23 cellular contexts compared by ENCODE assay signal in the genomic region with DNA sequence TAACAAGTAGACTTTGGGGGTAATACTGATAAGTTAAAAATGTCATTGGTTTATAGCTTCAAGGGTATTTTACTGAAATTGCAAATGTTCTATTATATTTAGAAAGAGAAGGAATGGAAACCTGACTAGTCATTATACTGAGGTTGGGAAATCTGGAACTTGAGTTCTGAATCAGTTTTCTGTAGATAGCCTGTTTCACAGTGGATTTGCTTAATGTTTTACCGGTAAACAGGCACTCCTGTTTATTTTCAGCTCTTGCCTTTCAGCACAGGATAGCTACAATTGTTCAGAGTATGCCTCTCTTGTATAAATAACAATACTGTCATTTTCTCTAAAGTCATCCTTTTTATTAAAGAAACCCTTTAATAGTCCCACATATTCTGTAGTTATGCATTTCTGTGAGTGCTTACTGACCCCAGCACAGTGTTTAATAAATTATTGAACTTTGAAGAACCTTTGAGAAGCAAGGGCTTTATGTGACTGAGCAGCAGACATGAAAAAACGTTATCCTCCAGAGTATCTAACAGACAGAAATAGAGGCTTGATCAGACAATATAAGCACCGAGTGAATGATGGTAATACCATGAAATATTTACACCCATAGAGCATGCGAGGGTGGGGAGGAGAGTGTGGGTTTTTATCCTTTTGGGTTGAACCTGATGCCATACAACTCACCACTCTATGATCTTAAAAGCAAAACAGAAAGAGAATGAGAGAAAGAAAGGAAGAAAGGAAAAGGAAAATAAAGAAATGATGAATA. TPM values are rescaled to one million over a fixed set of nuclear protein-coding genes. Genes with fewer than 3 reads are reported as not detected.
A peak's percentile ranks its signal among the peaks of the same experiment; 100 is the strongest.
DNase-seq lines count a peak whose midpoint lies in the region; ATAC-seq, FAIRE-seq and TF ChIP-seq lines count a peak whose summit lies in the region.
"Had no signal": no experiment of that assay in that cellular context is flagged by ENCODE, and none has a peak within 500 bp of the region (broad histone marks: within the 10 kb centered on the region; RNA-seq: fewer than 3 reads in every experiment).

No MANE protein-coding gene starts in this region.

- TF ChIP-seq RAD21 in A549 (conservative IDR thresholded peaks at IDR 0.05 in 1 of 2, IDR thresholded peaks at IDR 0.05 in 1 of 2) (no peak), liver (IDR thresholded peaks at IDR 0.05) (peak; percentile 22 to 27)

- H3K9ac ChIP-seq in liver (ENCODE audit: low read depth in 1 of 2, low read length in 2 of 2) = peak overlapping the region in 1 of 2 donors; percentile 14

- peak; percentile 45 to 74; a peak in 4 of 6 replicates for ATAC-seq in A549
- ATAC-seq: foreskin keratinocyte; GM12878; PC-3; stimulated activated naive B cell treated with anti-CD40 and anti-IgM and Interleukin-4, amounts not matched to agents 10 μg/mL and 1 μg/mL and 100 μg/mL, for 72 hours had no signal

- CTCF ChIA-PET in A549 (lab: Yijun Ruan, JAX) (interaction anchor here (1.4 kb wide), 1 partner anchor 19 kb away, joined by 3 read pairs; no protein-coding TSS in a partner anchor), HEK293 (lab: Yijun Ruan, JAX) (interaction anchor here (0.6 to 0.8 kb wide), 3 partner anchors 20 to 221 kb away, joined by 3 to 5 read pairs (median 3); no protein-coding TSS in a partner anchor)

- no peak for TF ChIP-seq CTCF in A549 (IDR thresholded peaks at IDR 0.05)
- no peak for TF ChIP-seq CTCF in HEK293 (tag by site-specific recombination; IDR thresholded peaks at IDR 0.05)
- no peak for TF ChIP-seq CTCF in cardiac fibroblast (IDR thresholded peaks at IDR 0.05; ENCODE audit: low read depth, low read length)
- TF ChIP-seq CTCF in liver (IDR thresholded peaks at IDR 0.05; ENCODE audit: low read depth, low read length, missing input control) = no peak

- H3K36me3 ChIP-seq in HEK293 (ENCODE audit: control insufficient read depth in 2 of 2, insufficient read depth in 1 of 2, low read length in 2 of 2) (no peaks in the 10 kb centered on the region), liver (ENCODE audit: control insufficient read depth in 4 of 4, insufficient read depth in 3 of 4, low read depth in 1 of 4, low read length in 3 of 4) (no peaks in the 10 kb centered on the region)
- H3K36me3 ChIP-seq: neutrophil, thoracic aorta had no signal

- no peak for TF ChIP-seq POLR2A in A549 (IDR thresholded peaks at IDR 0.05; ENCODE audit: low read length)

- peak overlapping the region; percentile 64 to 75 for H3K27ac ChIP-seq in A549
- no peak overlapping the region for H3K27ac ChIP-seq in HEK293 (ENCODE audit: extremely low read depth, low read depth, low read length)
- H3K27ac ChIP-seq in liver (ENCODE audit: low read depth in 1 of 2, low read length in 2 of 2) = peak overlapping the region; percentile 62 to 64
- H3K27ac ChIP-seq: C4-2B, coronary artery, foreskin keratinocyte, neutrophil, thoracic aorta had no signal

- FAIRE-seq in A549 (lab: Jason Lieb, UNC) = no peak
- FAIRE-seq: GM12878, H54 had no signal

- peak overlapping the region; percentile 86 for H3K4me2 ChIP-seq in A549

- DNase-seq in A549 (ENCODE audit: low read depth in 1 of 2, low spot score in 1 of 2) (peak in 1 of 2 experiments; percentile 56), cardiac fibroblast (ENCODE audit: low read depth in 2 of 2) (peak; percentile 24 to 42), NCI-H1105 treated with DMSO at 0.1 percent for 48 hours (lab: John Stamatoyannopoulos, UW) (no peak), NCI-H510A treated with DMSO at 0.1 percent for 48 hours (lab: John Stamatoyannopoulos, UW) (no peak)
- DNase-seq in stimulated activated CD4-positive, alpha-beta T cell treated with anti-CD3 and anti-CD28 coated beads, Interleukin-2, amount 100 ng/mL, for 24 hours = no peak
- DNase-seq in stimulated activated CD8-positive, alpha-beta memory T cell treated with anti-CD3 and anti-CD28 coated beads, Interleukin-4, amount 100 ng/mL, for 48 hours = no peak
- DNase-seq: activated CD4-positive, alpha-beta T cell treated with anti-CD3 and anti-CD28 coated beads, Interleukin-2, amount 50 U/mL, for 48 hours; activated naive CD4-positive, alpha-beta T cell treated with Interleukin-2 at 50 U/mL for 16 hours; activated T-cell treated with anti-CD3 and anti-CD28 coated beads for 4 hours; foreskin keratinocyte; NCI-H1694; NCI-H774; PC-3; stimulated activated naive B cell treated with anti-CD40 and anti-IgM and Interleukin-4, amounts not matched to agents 10 μg/mL and 1 μg/mL and 100 μg/mL, for 72 hours; T-helper 2 cell had no signal

- H3K4me3 ChIP-seq in A549 (peak overlapping the region; percentile 15; the same call in 1 of the 3 replicates), HEK293 (ENCODE audit: low read depth, low read length) (no peak overlapping the region), cardiac fibroblast (replicated peaks in 1 of 2; ENCODE audit: low read depth in 2 of 2, low read length in 2 of 2) (no peak overlapping the region), liver (ENCODE audit: low read depth in 1 of 3, low read length in 3 of 3) (peak overlapping the region in 1 of 3 donors; percentile 11)
- H3K4me3 ChIP-seq: coronary artery, GM12878, thoracic aorta had no signal

- POLR2A ChIA-PET in A549 (lab: Yijun Ruan, JAX) (no interaction called here), HEK293 (lab: Yijun Ruan, JAX) (no interaction called here)

- TF ChIP-seq EP300 in A549 (IDR thresholded peaks at IDR 0.05) = no peak

- H3K4me1 ChIP-seq in A549 = peaks cover 65% of the 10 kb centered on the region
- peaks cover 19% of the 10 kb centered on the region for H3K4me1 ChIP-seq in HEK293 (ENCODE audit: control insufficient read depth, insufficient read depth, low read length)
- peaks cover 0 to 15% (median 7%) of the 10 kb centered on the region in 4 donors for H3K4me1 ChIP-seq in liver (ENCODE audit: control insufficient read depth in 4 of 4, insufficient read depth in 4 of 4, low read length in 3 of 4)

- whole genome bisulfite sequencing in A549 (ENCODE audit: missing lambda C conversion rate) = 8% methylated on average over 4 of the region's 4 CpGs
- WGBS in liver = 35% methylated on average over 4 of the region's 4 CpGs

- H3K27me3 ChIP-seq in liver (ENCODE audit: control insufficient read depth in 4 of 4, insufficient read depth in 4 of 4, low read length in 3 of 4) = no peaks in the 10 kb centered on the region
- H3K27me3 ChIP-seq: foreskin keratinocyte, neutrophil had no signal

- H3K9me3 ChIP-seq in A549 (no peaks in the 10 kb centered on the region), HEK293 (ENCODE audit: control insufficient read depth, insufficient read depth, low read depth, low read length) (no peaks in the 10 kb centered on the region), liver (ENCODE audit: control insufficient read depth in 4 of 4, low read length in 3 of 4) (no peaks in the 10 kb centered on the region)
- H3K9me3 ChIP-seq: neutrophil, thoracic aorta had no signal

TF ChIP-seq in A549, 52 proteins besides CTCF, POLR2A, EP300 and RAD21:
- TF ChIP-seq CEBPB (IDR thresholded peaks at IDR 0.05) (peak in 1 of 2 experiments; percentile 16; a peak in 1 of 4 replicates), FOSL2 (IDR thresholded peaks at IDR 0.05) (no peak), FOSL2 (CRISPR knock-in tag; IDR thresholded peaks at IDR 0.05) (peak; percentile 12; the same call in 1 of the 2 replicates), JUN (IDR thresholded peaks at IDR 0.05) (no peak)

TF ChIP-seq in HEK293, 187 proteins besides CTCF, POLR2A, EP300 and RAD21 (continues in another document):
- TF ChIP-seq PRDM1 (tag by site-specific recombination; IDR thresholded peaks at IDR 0.05) = peak; percentile 61; the same call in 1 of the 2 replicates
- TF ChIP-seq ZBTB1 (tag by site-specific recombination; IDR thresholded peaks at IDR 0.05) = no peak
- no peak for TF ChIP-seq ZNF223 (tag by site-specific recombination; IDR thresholded peaks at IDR 0.05)
- TF ChIP-seq ZNF426 (tag by site-specific recombination; IDR thresholded peaks at IDR 0.05) = no peak
- TF ChIP-seq ZNF155 (tag by site-specific recombination; IDR thresholded peaks at IDR 0.05) = no peak
- no peak for TF ChIP-seq ZBTB48 (tag by site-specific recombination; IDR thresholded peaks at IDR 0.05)
- TF ChIP-seq ZNF529 (tag by site-specific recombination; IDR thresholded peaks at IDR 0.05; ENCODE audit: insufficient replicate concordance) = no peak
- no peak for TF ChIP-seq ZXDB (tag by site-specific recombination; IDR thresholded peaks at IDR 0.05)
- no peak for TF ChIP-seq MZF1 (tag by site-specific recombination; IDR thresholded peaks at IDR 0.05; ENCODE audit: borderline replicate concordance)
- TF ChIP-seq TRIM28 (IDR thresholded peaks at IDR 0.05; ENCODE audit: borderline replicate concordance, low read length) = no peak

TF ChIP-seq in liver, 16 proteins besides CTCF, POLR2A, EP300 and RAD21 (continues in another document):
- TF ChIP-seq, protein P1, sequence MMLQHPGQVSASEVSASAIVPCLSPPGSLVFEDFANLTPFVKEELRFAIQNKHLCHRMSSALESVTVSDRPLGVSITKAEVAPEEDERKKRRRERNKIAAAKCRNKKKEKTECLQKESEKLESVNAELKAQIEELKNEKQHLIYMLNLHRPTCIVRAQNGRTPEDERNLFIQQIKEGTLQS (IDR thresholded peaks at IDR 0.05) = peak; percentile 65
- TF ChIP-seq TAF1 (conservative IDR thresholded peaks at IDR 0.05) (no peak), FOXA1 (IDR thresholded peaks at IDR 0.05) (peak; percentile 67), NR2F2 (IDR thresholded peaks at IDR 0.05) (no peak), EGR1 (IDR thresholded peaks at IDR 0.05; ENCODE audit: low read depth in 2 of 2) (peak in 1 of 2 donors; percentile 37), SP1 (IDR thresholded peaks at IDR 0.05) (peak; percentile 58), HNF4G (IDR thresholded peaks at IDR 0.05) (peak; percentile 15), YY1 (IDR thresholded peaks at IDR 0.05) (peak; percentile 36), MAX (IDR thresholded peaks at IDR 0.05) (peak; percentile 12), JUND (IDR thresholded peaks at IDR 0.05) (peak; percentile 60 to 64)

RNA-seq across cellular contexts. Expression of gene FTO, which starts 58.2 kb away (rescaled TPM):
- 101 and 103 TPM in 2 replicates for polyA plus RNA-seq in A549 (2011; rRNA removed)
- 30.9 and 31.3 TPM in 2 replicates for polyA plus RNA-seq in A549 (2012; cell fraction: cytosol; rRNA removed)
- 14.2 and 21.5 TPM in 2 replicates for polyA plus RNA-seq in A549 (2012; cell fraction: nucleus; rRNA removed)
- 42.8 to 48.7 TPM (median 45.6 TPM) in 3 replicates for polyA plus RNA-seq in A549 (2017; fragmentation: RNase III; extraction: RNeasy Plus Mini Kit Qiagen cat#74134 plus additional on column Dnase treatment)
- 109 and 116 TPM in 2 replicates for polyA minus RNA-seq in A549 (2011; rRNA and poly(A)+ RNA removed)
- total RNA-seq in liver = 10 to 100 TPM; 29.3 to 54.2 TPM
- 10 to 100 TPM; 12.0 to 20.0 TPM for polyA plus RNA-seq in liver

RNA-seq across cellular contexts. Expression of gene RPGRIP1L, which starts 58.5 kb away (rescaled TPM):
- polyA plus RNA-seq in A549 (2011; rRNA removed) (15.9 and 19.6 TPM in 2 replicates), A549 (2017; fragmentation: RNase III; extraction: RNeasy Plus Mini Kit Qiagen cat#74134 plus additional on column Dnase treatment) (13.0 to 14.5 TPM (median 14.3 TPM) in 3 replicates), liver (under 1 TPM; 0.46 to 0.53 TPM)
- 7.7 and 9.1 TPM in 2 replicates for polyA plus RNA-seq in A549 (2012; cell fraction: cytosol; rRNA removed)
- polyA plus RNA-seq in A549 (2012; cell fraction: nucleus; rRNA removed) = 3.6 and 4.8 TPM in 2 replicates
- polyA minus RNA-seq in A549 (2011; rRNA and poly(A)+ RNA removed) = 9.3 and 9.4 TPM in 2 replicates
- total RNA-seq in liver = 1 to 10 TPM; 1.3 to 1.4 TPM

Comparison
In these comparisons a context has a peak if more than half of its experiments do, and no peak if none do; other contexts are left out.
1. DNase-seq: peak in cardiac fibroblast (2 of 2); none in NCI-H1105 treated with DMSO at 0.1 percent for 48 hours (single experiment), stimulated activated CD4-positive, alpha-beta T cell treated with anti-CD3 and anti-CD28 coated beads, Interleukin-2, amount 100 ng/mL, for 24 hours (0 of 2), stimulated activated CD8-positive, alpha-beta memory T cell treated with anti-CD3 and anti-CD28 coated beads, Interleukin-4, amount 100 ng/mL, for 48 hours (single experiment) and NCI-H510A treated with DMSO at 0.1 percent for 48 hours (single experiment).